13 cellular contexts compared by ENCODE assay signal in genomic region chr11:134266841-134267251, GRCh38. TPM values are rescaled to one million over a fixed set of nuclear protein-coding genes. Genes with fewer than 3 reads are reported as not detected.
DNase-seq lines count a peak whose midpoint lies in the region; ATAC-seq, FAIRE-seq and TF ChIP-seq lines count a peak whose summit lies in the region.
"Had no signal": no experiment of that assay in that cellular context is flagged by ENCODE, and none has a peak within 500 bp of the region (broad histone marks: within the 10 kb centered on the region; RNA-seq: fewer than 3 reads in every experiment).

No MANE protein-coding gene starts in this region.

- POLR2A ChIA-PET in RWPE1 (lab: Yijun Ruan, JAX; ENCODE audit: low non-redundant PET) = no interaction called here

- TF ChIP-seq POLR2A in H54 (IDR thresholded peaks at IDR 0.05; ENCODE audit: low read depth, low read length) = no peak

- no peak for TF ChIP-seq CTCF in RWPE1 (conservative IDR thresholded peaks at IDR 0.05; ENCODE audit: low read depth)
- no peak for TF ChIP-seq CTCF in fibroblast of mammary gland (conservative IDR thresholded peaks at IDR 0.05; ENCODE audit: control insufficient read depth, insufficient read depth, low read depth, low read length)

- no peak overlapping the region for H3K4me3 ChIP-seq in fibroblast of mammary gland (ENCODE audit: control insufficient read depth, low read depth, low read length)
- H3K4me3 ChIP-seq: thoracic aorta had no signal

- CTCF ChIA-PET in RWPE1 (lab: Yijun Ruan, JAX) = interaction anchor here (0.8 kb wide), 1 partner anchor 10 kb away, joined by 4 read pairs; the partner anchor contains the start of gene GLB1L3

- intact Hi-C loops in sciatic nerve (cut with DNase I) = no loop called here

- peak; percentile 61 for FAIRE-seq in H54 (lab: Jason Lieb, UNC)
- FAIRE-seq: GM19239 had no signal

- DNase-seq in H54 (ENCODE audit: insufficient read length, low spot score) = peak; percentile 30
- peak; percentile 84 for DNase-seq in RWPE1 (ENCODE audit: low spot score)
- DNase-seq in fibroblast of mammary gland (ENCODE audit: low read depth) = peak; percentile 82
- DNase-seq in sciatic nerve (ENCODE audit: low spot score) = no peak
- no peak for DNase-seq in mesenteric fat pad (ENCODE audit: low spot score)
- no peak for DNase-seq in NCI-H1436 (lab: John Stamatoyannopoulos, UW)
- DNase-seq in activated naive CD4-positive, alpha-beta T cell treated with anti-CD3 and anti-CD28 coated beads, Interleukin-2, amount 50 U/mL, for 16 hours = no peak
- DNase-seq in NCI-H2081 treated with DMSO at 0.1 percent for 48 hours (lab: John Stamatoyannopoulos, UW) = no peak
- DNase-seq: activated naive CD4-positive, alpha-beta T cell treated with anti-CD3 and anti-CD28 coated beads, Interleukin-2, amount 10 ng/mL, durations not matched to agents 7 days and 5 days; stimulated activated CD4-positive, alpha-beta T cell treated with anti-CD3 and anti-CD28 coated beads, Interleukin-1b, Interleukin-23, amount 100 ng/mL, for 48 hours had no signal

- H3K27ac ChIP-seq in RWPE1 = peak overlapping the region; percentile 71; the same call in 1 of the 2 replicates
- H3K27ac ChIP-seq: thoracic aorta had no signal

- ATAC-seq in sciatic nerve = peak; percentile 70
- ATAC-seq: activated CD4-positive, CD25-positive, alpha-beta regulatory T cell treated with anti-CD3 and anti-CD28 coated beads, Interleukin-2, amount 50 U/mL, for 24 hours had no signal

RNA-seq across cellular contexts. Expression of gene GLB1L3, which starts 9.3 kb away (rescaled TPM):
- total RNA-seq in sciatic nerve = not detected
- total RNA-seq in mesenteric fat pad = not detected
- total RNA-seq: thoracic aorta had no signal

RNA-seq across cellular contexts. Expression of gene ACAD8, which starts 13.5 kb away (rescaled TPM):
- 24.2 TPM for total RNA-seq in sciatic nerve
- 24.5 TPM for total RNA-seq in mesenteric fat pad

RNA-seq across cellular contexts. Expression of gene THYN1, which starts 13.7 kb away (rescaled TPM):
- total RNA-seq in sciatic nerve (34.9 TPM), mesenteric fat pad (45.9 TPM)

RNA-seq across cellular contexts. Expression of gene VPS26B, which starts 42.4 kb away (rescaled TPM):
- total RNA-seq in sciatic nerve (39.1 TPM), mesenteric fat pad (37.4 TPM)

RNA-seq across cellular contexts. Expression of gene NCAPD3, which starts 43.1 kb away (rescaled TPM):
- total RNA-seq in sciatic nerve (14.2 TPM), mesenteric fat pad (15.8 TPM)

Comparison
In these comparisons a context has a peak if more than half of its experiments do, and no peak if none do; other contexts are left out.
1. DNase-seq: peak in H54 (single experiment), RWPE1 (single experiment) and fibroblast of mammary gland (single experiment); none in sciatic nerve (single experiment), mesenteric fat pad (single experiment), NCI-H1436 (single experiment), activated naive CD4-positive, alpha-beta T cell treated with anti-CD3 and anti-CD28 coated beads, Interleukin-2, amount 50 U/mL, for 16 hours (single experiment) and NCI-H2081 treated with DMSO at 0.1 percent for 48 hours (single experiment).